Comparison of ENCODE assay signal across 2 cellular contexts in genomic region chr9:21685502-21685901, GRCh38.
TF ChIP-seq lines count a peak whose summit lies in the region.

No MANE protein-coding gene starts in this region.

TF ChIP-seq in A549, 52 proteins besides CTCF, POLR2A, EP300 and RAD21:
- TF ChIP-seq, protein P1, sequence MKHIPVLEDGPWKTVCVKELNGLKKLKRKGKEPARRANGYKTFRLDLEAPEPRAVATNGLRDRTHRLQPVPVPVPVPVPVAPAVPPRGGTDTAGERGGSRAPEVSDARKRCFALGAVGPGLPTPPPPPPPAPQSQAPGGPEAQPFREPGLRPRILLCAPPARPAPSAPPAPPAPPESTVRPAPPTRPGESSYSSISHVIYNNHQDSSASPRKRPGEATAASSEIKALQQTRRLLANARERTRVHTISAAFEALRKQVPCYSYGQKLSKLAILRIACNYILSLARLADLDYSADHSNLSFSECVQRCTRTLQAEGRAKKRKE (CRISPR knock-in tag; IDR thresholded peaks at IDR 0.05; ENCODE audit: low read depth) = peak; percentile 50; the same call in 1 of the 2 replicates
- no peak for TF ChIP-seq HEYL (CRISPR knock-in tag; IDR thresholded peaks at IDR 0.05)
- 0 out of 2 replicates have a peak, but pooled peaks have one; percentile 22 for TF ChIP-seq HOXB13 (CRISPR knock-in tag; IDR thresholded peaks at IDR 0.05; ENCODE audit: low read depth)
- TF ChIP-seq CHD2 (IDR thresholded peaks at IDR 0.05; ENCODE audit: low read length, partially characterized antibody) = no peak
- TF ChIP-seq SMC3 (IDR thresholded peaks at IDR 0.05) = no peak
TF ChIP-seq in A549: peak in this region for 2.

TF ChIP-seq in GM23338, 12 proteins besides CTCF, POLR2A, EP300 and RAD21:
- TF ChIP-seq, protein P2, sequence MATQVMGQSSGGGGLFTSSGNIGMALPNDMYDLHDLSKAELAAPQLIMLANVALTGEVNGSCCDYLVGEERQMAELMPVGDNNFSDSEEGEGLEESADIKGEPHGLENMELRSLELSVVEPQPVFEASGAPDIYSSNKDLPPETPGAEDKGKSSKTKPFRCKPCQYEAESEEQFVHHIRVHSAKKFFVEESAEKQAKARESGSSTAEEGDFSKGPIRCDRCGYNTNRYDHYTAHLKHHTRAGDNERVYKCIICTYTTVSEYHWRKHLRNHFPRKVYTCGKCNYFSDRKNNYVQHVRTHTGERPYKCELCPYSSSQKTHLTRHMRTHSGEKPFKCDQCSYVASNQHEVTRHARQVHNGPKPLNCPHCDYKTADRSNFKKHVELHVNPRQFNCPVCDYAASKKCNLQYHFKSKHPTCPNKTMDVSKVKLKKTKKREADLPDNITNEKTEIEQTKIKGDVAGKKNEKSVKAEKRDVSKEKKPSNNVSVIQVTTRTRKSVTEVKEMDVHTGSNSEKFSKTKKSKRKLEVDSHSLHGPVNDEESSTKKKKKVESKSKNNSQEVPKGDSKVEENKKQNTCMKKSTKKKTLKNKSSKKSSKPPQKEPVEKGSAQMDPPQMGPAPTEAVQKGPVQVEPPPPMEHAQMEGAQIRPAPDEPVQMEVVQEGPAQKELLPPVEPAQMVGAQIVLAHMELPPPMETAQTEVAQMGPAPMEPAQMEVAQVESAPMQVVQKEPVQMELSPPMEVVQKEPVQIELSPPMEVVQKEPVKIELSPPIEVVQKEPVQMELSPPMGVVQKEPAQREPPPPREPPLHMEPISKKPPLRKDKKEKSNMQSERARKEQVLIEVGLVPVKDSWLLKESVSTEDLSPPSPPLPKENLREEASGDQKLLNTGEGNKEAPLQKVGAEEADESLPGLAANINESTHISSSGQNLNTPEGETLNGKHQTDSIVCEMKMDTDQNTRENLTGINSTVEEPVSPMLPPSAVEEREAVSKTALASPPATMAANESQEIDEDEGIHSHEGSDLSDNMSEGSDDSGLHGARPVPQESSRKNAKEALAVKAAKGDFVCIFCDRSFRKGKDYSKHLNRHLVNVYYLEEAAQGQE (IDR thresholded peaks at IDR 0.05; ENCODE audit: unreplicated experiment) = no peak
- TF ChIP-seq EZH2 (IDR thresholded peaks at IDR 0.05; ENCODE audit: low read depth, unreplicated experiment) = no peak
